ENCODE assay signal across 17 cellular contexts in genomic region chr3:195240939-195241338, GRCh38. TPM values are rescaled to one million over a fixed set of nuclear protein-coding genes. Genes with fewer than 3 reads are reported as not detected.
DNase-seq lines count a peak whose midpoint lies in the region; ATAC-seq and TF ChIP-seq lines count a peak whose summit lies in the region.
"Had no signal": no experiment of that assay in that cellular context is flagged by ENCODE, and none has a peak within 500 bp of the region (broad histone marks: within the 10 kb centered on the region; RNA-seq: fewer than 3 reads in every experiment).

No MANE protein-coding gene starts in this region.

- H3K36me3 ChIP-seq in esophagus muscularis mucosa (peaks cover 0 to 6% (median 0%) of the 10 kb centered on the region in 4 donors), sigmoid colon (no peaks in the 10 kb centered on the region)

- H3K27me3 ChIP-seq in esophagus muscularis mucosa: no peaks in the 10 kb centered on the region
- no peaks in the 10 kb centered on the region for H3K27me3 ChIP-seq in sigmoid colon
- H3K27me3 ChIP-seq: heart left ventricle had no signal

- peaks cover 20 to 40% (median 31%) of the 10 kb centered on the region in 4 donors for H3K4me1 ChIP-seq in esophagus muscularis mucosa
- peaks cover 0 to 45% (median 37%) of the 10 kb centered on the region in 4 donors for H3K4me1 ChIP-seq in sigmoid colon

- TF ChIP-seq POLR2A in esophagus muscularis mucosa (IDR thresholded peaks at IDR 0.05; ENCODE audit: low read depth) (no peak), sigmoid colon (IDR thresholded peaks at IDR 0.05) (no peak)

- TF ChIP-seq CTCF in esophagus muscularis mucosa (IDR thresholded peaks at IDR 0.05) (no peak), sigmoid colon (IDR thresholded peaks at IDR 0.05) (no peak)

- peaks cover 0 to 4% (median 0%) of the 10 kb centered on the region in 4 donors for H3K9me3 ChIP-seq in esophagus muscularis mucosa
- no peaks in the 10 kb centered on the region for H3K9me3 ChIP-seq in sigmoid colon

- intact Hi-C loops in esophagus muscularis mucosa (cut with DNase I): no loop called here
- intact Hi-C loops in sigmoid colon (cut with DNase I): no loop called here

- peak overlapping the region in 1 of 4 donors; percentile 82 for H3K27ac ChIP-seq in esophagus muscularis mucosa (replicated peaks in 1 of 4)
- H3K27ac ChIP-seq in sigmoid colon: peak overlapping the region in 3 of 4 donors; percentile 93 to 94 (median 93)

- no peak for ATAC-seq in HG02798 (IDR thresholded peaks at IDR 0.05; ENCODE audit: poor library complexity, unreplicated experiment)
- ATAC-seq: activated CD4-positive, alpha-beta T cell treated with anti-CD3 and anti-CD28 coated beads for 36 hours had no signal

- DNase-seq in D341Med (ENCODE audit: low spot score): peak; percentile 18
- DNase-seq in esophagus muscularis mucosa (ENCODE audit: extremely low spot score): peak; percentile 53
- DNase-seq in sigmoid colon: peak; percentile 70
- no peak for DNase-seq in NCI-H345 (lab: John Stamatoyannopoulos, UW)
- DNase-seq in DMS153 (lab: John Stamatoyannopoulos, UW): no peak
- DNase-seq: activated CD4-positive, alpha-beta T cell treated with anti-CD3 and anti-CD28 coated beads for 36 hours; activated naive CD4-positive, alpha-beta T cell treated with Interleukin-2 at 50 U/mL for 16 hours; CD8-positive, alpha-beta memory T cell; effector CD8-positive, alpha-beta T cell; naive B cell; NCI-H187 treated with DMSO at 0.1 percent for 48 hours; NCI-H524; stimulated activated CD4-positive, alpha-beta T cell treated with anti-CD3 and anti-CD28 coated beads, Interleukin-4, amount 100 ng/mL, for 4 hours had no signal

- WGBS in esophagus muscularis mucosa: 89% methylated on average over 6 of the region's 6 CpGs
- 33 to 81% methylated on average over 6 of the region's 6 CpGs for WGBS in sigmoid colon, 2 donors

- no peak overlapping the region for H3K4me3 ChIP-seq in esophagus muscularis mucosa
- H3K4me3 ChIP-seq in sigmoid colon: no peak overlapping the region
- H3K4me3 ChIP-seq: heart left ventricle, smooth muscle cell had no signal

- TF ChIP-seq EP300 in Ishikawa (IDR thresholded peaks at IDR 0.05; ENCODE audit: borderline replicate concordance) (no peak), esophagus muscularis mucosa (IDR thresholded peaks at IDR 0.05) (no peak), sigmoid colon (IDR thresholded peaks at IDR 0.05) (no peak)

- TF ChIP-seq RAD21 in Ishikawa (IDR thresholded peaks at IDR 0.05; ENCODE audit: low read depth): no peak

TF ChIP-seq in Ishikawa, 13 proteins besides CTCF, POLR2A, EP300 and RAD21:
- TF ChIP-seq EGR1 (IDR thresholded peaks at IDR 0.05): no peak
- no peak for TF ChIP-seq TEAD4 (IDR thresholded peaks at IDR 0.05)
- TF ChIP-seq CEBPB (IDR thresholded peaks at IDR 0.05): no peak
- TF ChIP-seq NFIC (IDR thresholded peaks at IDR 0.05): peak; percentile 81
- TF ChIP-seq CREB1 (IDR thresholded peaks at IDR 0.05; ENCODE audit: low read depth): no peak
- peak; percentile 44; the same call in 1 of the 2 replicates for TF ChIP-seq REST (IDR thresholded peaks at IDR 0.05; ENCODE audit: low read depth)
- TF ChIP-seq, protein P1, sequence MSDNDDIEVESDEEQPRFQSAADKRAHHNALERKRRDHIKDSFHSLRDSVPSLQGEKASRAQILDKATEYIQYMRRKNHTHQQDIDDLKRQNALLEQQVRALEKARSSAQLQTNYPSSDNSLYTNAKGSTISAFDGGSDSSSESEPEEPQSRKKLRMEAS (IDR thresholded peaks at IDR 0.05): peak; percentile 79
- no peak for TF ChIP-seq FOXM1 (IDR thresholded peaks at IDR 0.05; ENCODE audit: borderline replicate concordance, low read depth)

RNA-seq across cellular contexts. Expression of gene XXYLT1, which starts 30.0 kb away (rescaled TPM):
- total RNA-seq in esophagus muscularis mucosa (10 to 100 TPM in 3 of 4 donors, 1 to 10 TPM in 1; 8.8 to 18.5 (median 13.9) TPM), sigmoid colon (10 to 100 TPM; 11.1 to 13.8 (median 11.7) TPM)
- 1 to 10 TPM; 2.5 to 6.8 (median 3.0) TPM for polyA plus RNA-seq in sigmoid colon

Comparison
In these comparisons a context has a peak if more than half of its experiments do, and no peak if none do; other contexts are left out.
1. DNase-seq: peak in D341Med (single experiment), esophagus muscularis mucosa (single experiment) and sigmoid colon (single experiment); none in NCI-H345 (single experiment) and DMS153 (single experiment).